ENCODE assay signal across 20 cellular contexts in genomic region chr14:42111355-42111754, GRCh38.
"Had no signal": no experiment of that assay in that cellular context is flagged by ENCODE, and none has a peak within 500 bp of the region (broad histone marks: within the 10 kb centered on the region; RNA-seq: fewer than 3 reads in every experiment).

No MANE protein-coding gene starts in this region.

- ATAC-seq: left cardiac atrium; left lung; naive thymus-derived CD8-positive, alpha-beta T cell; psoas muscle; right cardiac atrium; stimulated activated memory B cell treated with anti-CD40 and anti-IgM and Interleukin-4, amounts not matched to agents 10 μg/mL and 1 μg/mL and 100 μg/mL, for 72 hours; stimulated activated naive CD8-positive, alpha-beta T cell treated with anti-CD3 and anti-CD28 coated beads, Interleukin-15, Interleukin-2, amounts not matched to agents 100 U/mL and 50 U/mL, for 24 hours had no signal

- H3K27me3 ChIP-seq: colonic mucosa, esophagus muscularis mucosa, left lung, sigmoid colon, testis, tibial artery, upper lobe of left lung, vagina had no signal

- H3K4me1 ChIP-seq: colonic mucosa, esophagus muscularis mucosa, left lung, psoas muscle, sigmoid colon, testis, tibial artery, upper lobe of left lung, vagina had no signal

- DNase-seq: colonic mucosa; effector CD8-positive, alpha-beta T cell; endodermal cell; left cardiac atrium; left lung; naive thymus-derived CD8-positive, alpha-beta T cell; nephron progenitor cell; nucleus accumbens; psoas muscle; right cardiac atrium; sigmoid colon; stimulated activated CD4-positive, alpha-beta T cell treated with anti-CD3 and anti-CD28 coated beads, Interleukin-4, amount 100 ng/mL, for 4 hours; stimulated activated naive CD8-positive, alpha-beta T cell treated with anti-CD3 and anti-CD28 coated beads, Interleukin-15, Interleukin-2, amounts not matched to agents 100 U/mL and 50 U/mL, for 24 hours; substantia nigra; testis; tibial artery; upper lobe of left lung had no signal

- H3K4me3 ChIP-seq: colonic mucosa, esophagus muscularis mucosa, left lung, psoas muscle, sigmoid colon, testis, tibial artery, upper lobe of left lung, vagina had no signal

- H3K9me3 ChIP-seq: colonic mucosa, psoas muscle, sigmoid colon, testis had no signal

- H3K36me3 ChIP-seq: colonic mucosa, esophagus muscularis mucosa, left lung, sigmoid colon, tibial artery, upper lobe of left lung, vagina had no signal

- H3K27ac ChIP-seq: colonic mucosa, esophagus muscularis mucosa, left lung, psoas muscle, sigmoid colon, testis, tibial artery, upper lobe of left lung, vagina had no signal
